Comparison of ENCODE assay signal across 14 cellular contexts in the genomic region with DNA sequence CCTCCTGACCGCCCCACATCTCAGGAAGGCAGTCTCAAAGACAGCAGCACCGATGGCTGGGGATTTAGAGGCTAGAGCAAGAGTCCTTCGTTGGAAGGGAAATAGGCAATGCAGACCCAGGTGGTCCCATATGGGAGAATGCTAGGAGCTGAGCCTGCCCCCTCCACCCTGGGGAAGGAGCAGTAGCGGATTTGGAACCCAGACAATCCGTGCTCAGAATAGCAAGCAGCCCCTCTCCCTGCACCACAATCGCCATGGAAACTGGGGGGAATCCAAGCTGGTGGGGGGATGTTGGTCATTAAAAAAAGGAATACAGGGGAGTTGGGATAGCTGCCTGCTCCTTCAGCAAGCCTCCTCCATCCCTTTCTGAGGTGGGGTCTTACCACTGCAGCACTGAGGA.
"Had no signal": no experiment of that assay in that cellular context is flagged by ENCODE, and none has a peak within 500 bp of the region (broad histone marks: within the 10 kb centered on the region; RNA-seq: fewer than 3 reads in every experiment).

No MANE protein-coding gene starts in this region.

- H3K9me3 ChIP-seq: mucosa of descending colon, ovary, suprapubic skin, upper lobe of right lung had no signal

- H3K27ac Mint-ChIP-seq: naive thymus-derived CD8-positive, alpha-beta T cell had no signal

- H3K4me3 ChIP-seq: lung, mucosa of descending colon, ovary, suprapubic skin, upper lobe of right lung had no signal

- H3K27me3 ChIP-seq: ovary, upper lobe of right lung had no signal

- H3K4me1 ChIP-seq: foreskin keratinocyte had no signal

- H3K9me3 Mint-ChIP-seq: naive thymus-derived CD8-positive, alpha-beta T cell had no signal

- H3K27ac ChIP-seq: brain microvascular endothelial cell, foreskin keratinocyte, ovary, suprapubic skin, upper lobe of right lung had no signal

- H3K36me3 ChIP-seq: brain microvascular endothelial cell, ovary, suprapubic skin, upper lobe of right lung had no signal

- DNase-seq: activated naive CD4-positive, alpha-beta T cell treated with anti-CD3 and anti-CD28 coated beads, Interleukin-2, amount 50 U/mL, for 16 hours; activated T-cell treated with anti-CD3 and anti-CD28 coated beads, Interleukin-2, amount 50 U/mL, for 1 hour; brain microvascular endothelial cell; cerebellar nuclear complex; foreskin keratinocyte; mucosa of descending colon; naive thymus-derived CD8-positive, alpha-beta T cell; ovary; stimulated activated CD4-positive, alpha-beta T cell treated with anti-CD3 and anti-CD28 coated beads, Interleukin-4, amount 100 ng/mL, for 1 hour; stimulated activated CD8-positive, alpha-beta memory T cell treated with anti-CD3 and anti-CD28 coated beads, Interleukin-4, amount 100 ng/mL, for 48 hours; stimulated activated naive CD8-positive, alpha-beta T cell treated with anti-CD3 and anti-CD28 coated beads, Interleukin-15, Interleukin-2, amounts not matched to agents 100 U/mL and 50 U/mL, for 24 hours; upper lobe of right lung had no signal

- ATAC-seq: foreskin keratinocyte; mucosa of descending colon; naive thymus-derived CD8-positive, alpha-beta T cell; stimulated activated naive CD8-positive, alpha-beta T cell treated with anti-CD3 and anti-CD28 coated beads, Interleukin-15, Interleukin-2, amounts not matched to agents 100 U/mL and 50 U/mL, for 24 hours; upper lobe of right lung had no signal
